ENCODE assay signal across 24 cellular contexts in genomic region chr9:89778100-89779085, GRCh38.
DNase-seq lines count a peak whose midpoint lies in the region; ATAC-seq and TF ChIP-seq lines count a peak whose summit lies in the region.
"Had no signal": no experiment of that assay in that cellular context is flagged by ENCODE, and none has a peak within 500 bp of the region (broad histone marks: within the 10 kb centered on the region; RNA-seq: fewer than 3 reads in every experiment).

No MANE protein-coding gene starts in this region.

- no peaks in the 10 kb centered on the region for H4K20me1 ChIP-seq in BLaER1 treated with 17β-estradiol and CSF1 and Interleukin-3, amounts not matched to agents 10 nM and 100 nM

- H3K9me3 ChIP-seq in BLaER1 treated with 17β-estradiol and CSF1 and Interleukin-3, amounts not matched to agents 10 nM and 100 nM (replicated peaks in 1 of 11), result no peaks in the 10 kb centered on the region
- H3K9me3 ChIP-seq in right lobe of liver (no peaks in the 10 kb centered on the region), trophoblast cell (ENCODE audit: insufficient read depth, low read depth, low read length) (peaks cover 2% of the 10 kb centered on the region)

- no peaks in the 10 kb centered on the region for H3K36me3 ChIP-seq in BLaER1 treated with 17β-estradiol and CSF1 and Interleukin-3, amounts not matched to agents 10 nM and 100 nM
- H3K36me3 ChIP-seq in right lobe of liver, result no peaks in the 10 kb centered on the region
- H3K36me3 ChIP-seq in trophoblast cell (ENCODE audit: control insufficient read depth in 1 of 2, insufficient read depth in 2 of 2, low read length in 2 of 2), result no peaks in the 10 kb centered on the region

- DNase-seq in right lobe of liver, result peak in 2 of 3 donors; percentile 46 to 50
- DNase-seq in trophoblast cell, result no peak
- DNase-seq in NCI-H1105 treated with DMSO at 0.1 percent for 48 hours (lab: John Stamatoyannopoulos, UW), result no peak
- DNase-seq in activated CD8-positive, alpha-beta memory T cell treated with anti-CD3 and anti-CD28 coated beads, Interleukin-2, amount 50 U/mL, for 4 hours, result no peak
- no peak for DNase-seq in NCI-H2107 (lab: John Stamatoyannopoulos, UW)
- no peak for DNase-seq in activated CD4-positive, alpha-beta T cell treated with anti-CD3 and anti-CD28 coated beads for 36 hours
- DNase-seq: activated CD4-positive, alpha-beta memory T cell treated with anti-CD3 and anti-CD28 coated beads, Interleukin-2, amount 10 ng/mL, durations not matched to agents 7 days and 5 days; activated naive CD8-positive, alpha-beta T cell treated with anti-CD3 and anti-CD28 coated beads for 36 hours; activated T-cell treated with anti-CD3 and anti-CD28 coated beads, Interleukin-2, amount 50 U/mL, for 48 hours; CD8-positive, alpha-beta memory T cell; dermis blood vessel endothelial cell; DND-41; foreskin keratinocyte; HCEC 1CT; hippocampal formation; kidney glomerular epithelial cell; NCI-H1436; NCI-H774; SHP77 treated with DMSO at 0.1 percent for 48 hours had no signal

- H4K8ac ChIP-seq in trophoblast cell (ENCODE audit: low read depth, low read length), result peak overlapping the region; percentile 20

- peak overlapping the region; percentile 84 for H4K91ac ChIP-seq in trophoblast cell (ENCODE audit: low read depth, low read length)

- H2BK5ac ChIP-seq in trophoblast cell (ENCODE audit: low read depth, low read length, poor library complexity), result peak overlapping the region; percentile 89

- no peak overlapping the region for H3K9ac ChIP-seq in BLaER1 treated with 17β-estradiol and CSF1 and Interleukin-3, amounts not matched to agents 10 nM and 100 nM
- H3K9ac ChIP-seq in trophoblast cell (ENCODE audit: low read length), result no peak overlapping the region

- no peak overlapping the region for H3K4me3 Mint-ChIP-seq in brain
- H3K4me3 Mint-ChIP-seq in activated CD4-positive, alpha-beta T cell treated with anti-CD3 and anti-CD28 coated beads for 36 hours, result no peak overlapping the region
- H3K4me3 Mint-ChIP-seq: activated CD4-positive, alpha-beta memory T cell treated with anti-CD3 and anti-CD28 coated beads, Interleukin-2, amount 10 ng/mL, durations not matched to agents 7 days and 5 days; activated naive CD8-positive, alpha-beta T cell treated with anti-CD3 and anti-CD28 coated beads for 36 hours; CD8-positive, alpha-beta memory T cell; T-helper 1 cell treated with Interleukin-12 subunit alpha and Interleukin-12 subunit beta and Interleukin-4 antibody, amounts not matched to agents 30 μg/mL and 1 μg/mL, for 36 hours had no signal

- peak overlapping the region; percentile 21 for H2AFZ ChIP-seq in trophoblast cell (ENCODE audit: insufficient read depth, low read length, poor library complexity)

- CTCF ChIA-PET in activated CD4-positive, alpha-beta T cell treated with anti-CD3 and anti-CD28 coated beads for 36 hours (lab: Charles Lee), result interaction anchor here (0.7 to 1.1 kb wide), 2 partner anchors 177 to 180 kb away, joined by 3 to 5 read pairs; no protein-coding TSS in a partner anchor

- intact Hi-C loops in right lobe of liver (cut with DNase I), result no loop called here
- intact Hi-C loops in activated CD4-positive, alpha-beta T cell treated with anti-CD3 and anti-CD28 coated beads for 36 hours (cut with DNase I, micrococcal nuclease), result no loop called here

- H3K23ac ChIP-seq in trophoblast cell (ENCODE audit: low read length), result no peak overlapping the region

- H3K27me3 ChIP-seq in BLaER1 treated with 17β-estradiol and CSF1 and Interleukin-3, amounts not matched to agents 10 nM and 100 nM, result no peaks in the 10 kb centered on the region
- no peaks in the 10 kb centered on the region for H3K27me3 ChIP-seq in right lobe of liver
- no peaks in the 10 kb centered on the region for H3K27me3 ChIP-seq in trophoblast cell (ENCODE audit: insufficient read depth, low read length)

- H3K27ac ChIP-seq in BLaER1 treated with 17β-estradiol and CSF1 and Interleukin-3, amounts not matched to agents 10 nM and 100 nM, result peak overlapping the region in 1 of 11 experiments; percentile 29; a peak in 1 of 22 replicates
- H3K27ac ChIP-seq in right lobe of liver, result peak overlapping the region in 1 of 3 donors; percentile 20
- peak overlapping the region; percentile 84 for H3K27ac ChIP-seq in trophoblast cell (ENCODE audit: low read depth, low read length)
- H3K27ac ChIP-seq: epithelial cell of prostate, foreskin keratinocyte, VCaP had no signal

- H3K4me3 ChIP-seq in BLaER1 treated with 17β-estradiol and CSF1 and Interleukin-3, amounts not matched to agents 10 nM and 100 nM, result no peak overlapping the region
- peak overlapping the region in 2 of 3 donors; percentile 25 to 35 for H3K4me3 ChIP-seq in right lobe of liver
- no peak overlapping the region for H3K4me3 ChIP-seq in trophoblast cell (ENCODE audit: low read depth, low read length)

- no peaks in the 10 kb centered on the region for H3K79me2 ChIP-seq in trophoblast cell (ENCODE audit: control insufficient read depth, insufficient read depth, low read length, poor library complexity)

- peaks cover 22 to 52% (median 34%) of the 10 kb centered on the region in 10 experiments for H3K4me1 ChIP-seq in BLaER1 treated with 17β-estradiol and CSF1 and Interleukin-3, amounts not matched to agents 10 nM and 100 nM
- H3K4me1 ChIP-seq in right lobe of liver, result peaks cover 0 to 5% (median 0%) of the 10 kb centered on the region in 4 donors
- H3K4me1 ChIP-seq in trophoblast cell (ENCODE audit: control insufficient read depth in 1 of 2, insufficient read depth in 2 of 2, low read length in 2 of 2), result peaks cover 18 to 22% of the 10 kb centered on the region in 2 experiments
- H3K4me1 ChIP-seq: foreskin keratinocyte had no signal

- ATAC-seq in right lobe of liver, result peak; percentile 84 to 94 (median 90)
- no peak for ATAC-seq in activated CD4-positive, alpha-beta T cell treated with anti-CD3 and anti-CD28 coated beads for 36 hours
- ATAC-seq: foreskin keratinocyte had no signal

- peak overlapping the region; percentile 62 for H2BK120ac ChIP-seq in trophoblast cell (ENCODE audit: insufficient read depth, low read length, poor library complexity)

- H4K12ac ChIP-seq in trophoblast cell (ENCODE audit: low read depth, low read length), result no peak overlapping the region

- H3K4ac ChIP-seq in trophoblast cell (ENCODE audit: low read depth, low read length), result peak overlapping the region; percentile 54

- no peaks in the 10 kb centered on the region for H3K36me3 Mint-ChIP-seq in brain
- no peaks in the 10 kb centered on the region for H3K36me3 Mint-ChIP-seq in activated CD4-positive, alpha-beta T cell treated with anti-CD3 and anti-CD28 coated beads for 36 hours (ENCODE audit: low read depth)
- H3K36me3 Mint-ChIP-seq: activated naive CD8-positive, alpha-beta T cell treated with anti-CD3 and anti-CD28 coated beads for 36 hours; CD8-positive, alpha-beta memory T cell had no signal

- TF ChIP-seq POLR2A in right lobe of liver (IDR thresholded peaks at IDR 0.05), result no peak

- H3K4me1 Mint-ChIP-seq in brain, result peaks cover 47% of the 10 kb centered on the region
- H3K4me1 Mint-ChIP-seq in activated CD4-positive, alpha-beta T cell treated with anti-CD3 and anti-CD28 coated beads for 36 hours, result no peaks in the 10 kb centered on the region
- H3K4me1 Mint-ChIP-seq: CD8-positive, alpha-beta memory T cell had no signal

- H2BK12ac ChIP-seq in trophoblast cell (ENCODE audit: low read length), result peak overlapping the region; percentile 60

- H3K9me3 Mint-ChIP-seq in brain, result no peaks in the 10 kb centered on the region
- H3K9me3 Mint-ChIP-seq in activated CD4-positive, alpha-beta T cell treated with anti-CD3 and anti-CD28 coated beads for 36 hours (ENCODE audit: low read depth), result no peaks in the 10 kb centered on the region
- H3K9me3 Mint-ChIP-seq: activated CD4-positive, alpha-beta memory T cell treated with anti-CD3 and anti-CD28 coated beads, Interleukin-2, amount 10 ng/mL, durations not matched to agents 7 days and 5 days; activated naive CD8-positive, alpha-beta T cell treated with anti-CD3 and anti-CD28 coated beads for 36 hours; CD8-positive, alpha-beta memory T cell; T-helper 1 cell treated with Interleukin-12 subunit alpha and Interleukin-12 subunit beta and Interleukin-4 antibody, amounts not matched to agents 30 μg/mL and 1 μg/mL, for 36 hours had no signal

- H2AK5ac ChIP-seq in trophoblast cell (ENCODE audit: low read length), result peak overlapping the region; percentile 48

- TF ChIP-seq CTCF in brain (conservative IDR thresholded peaks at IDR 0.05), result no peak
- TF ChIP-seq CTCF in right lobe of liver (IDR thresholded peaks at IDR 0.05), result no peak

- peak overlapping the region in 3 of 5 experiments; percentile 67 to 83 (median 70) for H3K27ac Mint-ChIP-seq in brain
- H3K27ac Mint-ChIP-seq in activated CD4-positive, alpha-beta T cell treated with anti-CD3 and anti-CD28 coated beads for 36 hours, result no peak overlapping the region
- H3K27ac Mint-ChIP-seq: activated CD4-positive, alpha-beta memory T cell treated with anti-CD3 and anti-CD28 coated beads, Interleukin-2, amount 10 ng/mL, durations not matched to agents 7 days and 5 days; activated naive CD8-positive, alpha-beta T cell treated with anti-CD3 and anti-CD28 coated beads for 36 hours; CD8-positive, alpha-beta memory T cell; T-helper 1 cell treated with Interleukin-12 subunit alpha and Interleukin-12 subunit beta and Interleukin-4 antibody, amounts not matched to agents 30 μg/mL and 1 μg/mL, for 36 hours had no signal

- H3K4me2 ChIP-seq in BLaER1 treated with 17β-estradiol and CSF1 and Interleukin-3, amounts not matched to agents 10 nM and 100 nM, result peak overlapping the region in 8 of 11 experiments; percentile 8 to 57 (median 40); a peak in 14 of 22 replicates
- H3K4me2 ChIP-seq in trophoblast cell (ENCODE audit: low read length), result peak overlapping the region; percentile 23

- H3K27me3 Mint-ChIP-seq in brain, result peaks cover 8% of the 10 kb centered on the region
- no peaks in the 10 kb centered on the region for H3K27me3 Mint-ChIP-seq in activated CD4-positive, alpha-beta T cell treated with anti-CD3 and anti-CD28 coated beads for 36 hours

- H3K18ac ChIP-seq in trophoblast cell (ENCODE audit: low read length), result peak overlapping the region; percentile 67

- H3K79me1 ChIP-seq in trophoblast cell (ENCODE audit: low read length), result peaks cover 32% of the 10 kb centered on the region

- 22% methylated on average over 10 of the region's 22 CpGs for WGBS in right lobe of liver (ENCODE audit: insufficient coverage, low coverage, low lambda C conversion rate, missing lambda C conversion rate)
- WGBS in trophoblast cell (ENCODE audit: extremely low coverage, insufficient coverage, insufficient read length), result no CpG with 5 or more reads among the region's 22 CpGs

- POLR2A ChIA-PET in activated CD4-positive, alpha-beta T cell treated with anti-CD3 and anti-CD28 coated beads for 36 hours (lab: Charles Lee), result no interaction called here

- H3K14ac ChIP-seq in trophoblast cell (ENCODE audit: low read length), result peak overlapping the region; percentile 87

Comparison
In these comparisons a context has a peak if more than half of its experiments do, and no peak if none do; other contexts are left out.
1. H3K4me3 ChIP-seq: peak in right lobe of liver (2 of 3); none in BLaER1 treated with 17β-estradiol and CSF1 and Interleukin-3, amounts not matched to agents 10 nM and 100 nM (0 of 10) and trophoblast cell (single experiment).
2. DNase-seq: peak in right lobe of liver (2 of 3); none in trophoblast cell (0 of 2), NCI-H1105 treated with DMSO at 0.1 percent for 48 hours (single experiment), activated CD8-positive, alpha-beta memory T cell treated with anti-CD3 and anti-CD28 coated beads, Interleukin-2, amount 50 U/mL, for 4 hours (single experiment), NCI-H2107 (single experiment) and activated CD4-positive, alpha-beta T cell treated with anti-CD3 and anti-CD28 coated beads for 36 hours (single experiment).